8 cellular contexts compared by ENCODE assay signal in genomic region chr3:51995346-51996156, GRCh38. TPM values are rescaled to one million over a fixed set of nuclear protein-coding genes. Genes with fewer than 3 reads are reported as not detected.
DNase-seq lines count a peak whose midpoint lies in the region; TF ChIP-seq lines count a peak whose summit lies in the region.

Gene RPL29 (minus strand): TSS chr3:51995895. CDS start chr3:51995461, 434 bp downstream.

- H2AFZ ChIP-seq in MM.1S (ENCODE audit: low read length) (peak within 1 kb of the TSS; percentile 76; the same call in 1 of the 2 replicates), neural progenitor cell (replicated peaks) (peak within 1 kb of the TSS; percentile 81)

- H3K79me2 ChIP-seq in MM.1S (ENCODE audit: low read length), result peaks cover 30% of the 10 kb centered on the region
- peaks cover 35% of the 10 kb centered on the region for H3K79me2 ChIP-seq in neural progenitor cell (ENCODE audit: low read depth)

- H3K4me1 Mint-ChIP-seq in neural progenitor cell, result peaks cover 35% of the 10 kb centered on the region

- in situ Hi-C loops in G401 (cut with HindIII; ENCODE audit: low sequenced_read_pairs) (no loop called here), HAP-1 (cut with MboI; ENCODE audit: low sequenced_read_pairs) (no loop called here)

- TF ChIP-seq CTCF in MM.1S (IDR thresholded peaks at IDR 0.05; ENCODE audit: low read length), result no peak
- TF ChIP-seq CTCF in fibroblast of villous mesenchyme (IDR thresholded peaks at IDR 0.05; ENCODE audit: insufficient read depth, low read depth, low read length), result peak; percentile 35
- TF ChIP-seq CTCF in neural progenitor cell (IDR thresholded peaks at IDR 0.05), result no peak

- H3K27me3 ChIP-seq in HAP-1 (ENCODE audit: low read depth), result no peaks in the 10 kb centered on the region
- H3K27me3 ChIP-seq in MM.1S (replicated peaks; ENCODE audit: insufficient read depth, low read length), result peaks cover 10% of the 10 kb centered on the region; the same call in 1 of the 2 replicates
- H3K27me3 ChIP-seq in neural progenitor cell, result no peaks in the 10 kb centered on the region
- H3K27me3 ChIP-seq in stomach smooth muscle (ENCODE audit: control insufficient read depth in 1 of 2, insufficient read depth in 2 of 2, low read length in 2 of 2), result peaks cover 0 to 5% of the 10 kb centered on the region in 2 donors

- H3K4me1 ChIP-seq in HAP-1 (peaks cover 22% of the 10 kb centered on the region), MM.1S (ENCODE audit: low read length) (peaks cover 8% of the 10 kb centered on the region), neural progenitor cell (peaks cover 11% of the 10 kb centered on the region), stomach smooth muscle (ENCODE audit: control insufficient read depth, insufficient read depth, low read length) (peaks cover 16% of the 10 kb centered on the region)

- H3K9ac ChIP-seq in MM.1S (ENCODE audit: low read length) (peak within 1 kb of the TSS; percentile 95), neural progenitor cell (peak within 1 kb of the TSS; percentile 97), stomach smooth muscle (ENCODE audit: low read length in 2 of 2) (peak within 1 kb of the TSS; percentile 94 to 98)

- H3F3A ChIP-seq in MM.1S (ENCODE audit: insufficient read depth, low read length) (peaks cover 30% of the 10 kb centered on the region), neural progenitor cell (ENCODE audit: low read depth) (peaks cover 41% of the 10 kb centered on the region)

- no peaks in the 10 kb centered on the region for H3K9me2 ChIP-seq in MM.1S (replicated peaks; ENCODE audit: insufficient read depth, low read length)

- H4K20me1 ChIP-seq in MM.1S (ENCODE audit: insufficient read depth, low read length) (no peaks in the 10 kb centered on the region), neural progenitor cell (ENCODE audit: low read depth) (peaks cover 29% of the 10 kb centered on the region)

- H3K9me3 ChIP-seq in HAP-1 (no peaks in the 10 kb centered on the region), MM.1S (replicated peaks; ENCODE audit: insufficient read depth, low read length) (no peaks in the 10 kb centered on the region), neural progenitor cell (ENCODE audit: low read depth) (no peaks in the 10 kb centered on the region), stomach smooth muscle (ENCODE audit: control insufficient read depth in 2 of 2, low read length in 2 of 2) (no peaks in the 10 kb centered on the region)

- H3K4me2 ChIP-seq in MM.1S (ENCODE audit: low read depth, low read length), result peak within 1 kb of the TSS; percentile 97
- peak within 1 kb of the TSS; percentile 89 for H3K4me2 ChIP-seq in neural progenitor cell

- peak within 1 kb of the TSS; percentile 100 for H3K27ac Mint-ChIP-seq in neural progenitor cell

- peak within 1 kb of the TSS; percentile 69; the same call in 1 of the 2 replicates for H3K27ac ChIP-seq in MM.1S (ENCODE audit: low read length)
- H3K27ac ChIP-seq in neural progenitor cell, result peak within 1 kb of the TSS; percentile 96
- peak within 1 kb of the TSS; percentile 92 for H3K27ac ChIP-seq in stomach smooth muscle (ENCODE audit: low read length)

- peaks cover 30% of the 10 kb centered on the region for H3K36me3 Mint-ChIP-seq in neural progenitor cell

- peaks cover 2% of the 10 kb centered on the region for H3K9me3 Mint-ChIP-seq in neural progenitor cell

- H3K36me3 ChIP-seq in HAP-1 (replicated peaks) (peaks cover 45% of the 10 kb centered on the region), MM.1S (replicated peaks; ENCODE audit: insufficient read depth, low read length) (peaks cover 10% of the 10 kb centered on the region; the same call in 1 of the 2 replicates), neural progenitor cell (peaks cover 16% of the 10 kb centered on the region), stomach smooth muscle (ENCODE audit: control insufficient read depth in 2 of 2, insufficient read depth in 2 of 2, low read length in 2 of 2) (peaks cover 14% of the 10 kb centered on the region in 2 donors)

- peak within 1 kb of the TSS; percentile 100 for H3K4me3 Mint-ChIP-seq in neural progenitor cell

- H3K4me3 ChIP-seq in HAP-1 (peak within 1 kb of the TSS; percentile 93), MM.1S (ENCODE audit: low read length) (peak within 1 kb of the TSS; percentile 94), fibroblast of villous mesenchyme (ENCODE audit: low read depth, low read length) (peak within 1 kb of the TSS; percentile 99), neural progenitor cell (peak within 1 kb of the TSS; percentile 89), stomach smooth muscle (ENCODE audit: low read length in 2 of 2) (peak within 1 kb of the TSS; percentile 84 to 97)

- peaks cover 6% of the 10 kb centered on the region for H3K27me3 Mint-ChIP-seq in neural progenitor cell (ENCODE audit: insufficient read depth, low read depth)

- DNase-seq in G401 (ENCODE audit: low spot score), result peak; percentile 94
- DNase-seq in HAP-1 (ENCODE audit: low spot score in 2 of 2), result peak; percentile 89 to 94
- DNase-seq in MM.1S, result peak; percentile 93
- peak; percentile 99 for DNase-seq in SIG-M5 treated with dmso at 0.1 percent for 504 hours (lab: John Stamatoyannopoulos, UW; ENCODE audit: unreplicated experiment)
- DNase-seq in activated gamma-delta T cell (lab: John Stamatoyannopoulos, UW), result peak; percentile 42
- DNase-seq in fibroblast of villous mesenchyme (ENCODE audit: low read depth), result peak; percentile 97
- peak; percentile 94 for DNase-seq in neural progenitor cell (ENCODE audit: low spot score)

RNA-seq across cellular contexts. Expression of gene RPL29, which starts in this region (rescaled TPM):
- total RNA-seq in G401 (2014; rRNA removed; shearing (Covaris generic)), result 2,209 and 2,228 TPM in 2 replicates
- 617 and 759 TPM in 2 replicates for total RNA-seq in fibroblast of villous mesenchyme
- total RNA-seq in neural progenitor cell (ENCODE audit: low replicate concordance), result 1,431 and 2,019 TPM in 2 replicates

Comparison
In these comparisons a context has a peak if more than half of its experiments do, and no peak if none do; other contexts are left out.
1. Peak in every context shown above with its lines: DNase-seq, H3K4me3 ChIP-seq and H3K27ac ChIP-seq.
2. DNase-seq: peak in every context shown above with its lines; median percentile 99 in SIG-M5 treated with dmso at 0.1 percent for 504 hours; 97 in fibroblast of villous mesenchyme; 94 in G401; 94 in neural progenitor cell; 93 in MM.1S; 92 in HAP-1; 42 in activated gamma-delta T cell.